In the genomic region with DNA sequence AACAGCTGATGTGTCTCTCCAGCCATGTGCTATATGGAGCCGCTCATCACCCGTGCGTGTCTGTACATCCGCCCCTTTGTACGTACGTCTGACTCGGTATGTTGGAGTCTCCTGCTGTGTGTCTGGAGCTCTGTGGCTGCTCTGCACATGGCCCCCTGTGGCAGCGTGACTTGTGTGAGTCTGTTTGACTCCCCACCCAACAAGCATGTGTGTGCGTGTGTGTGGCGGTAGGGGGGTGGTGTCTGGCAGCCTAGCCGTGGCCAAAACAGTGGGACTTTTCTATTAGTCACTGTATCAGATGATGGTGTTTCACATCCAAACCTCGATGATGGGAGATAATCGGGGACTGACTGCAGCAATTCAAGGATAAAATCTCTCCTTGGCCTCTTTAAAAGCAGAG, we compare ENCODE assay signal across 18 cellular contexts.
DNase-seq lines count a peak whose midpoint lies in the region; ATAC-seq and TF ChIP-seq lines count a peak whose summit lies in the region.
"Had no signal": no experiment of that assay in that cellular context is flagged by ENCODE, and none has a peak within 500 bp of the region (broad histone marks: within the 10 kb centered on the region; RNA-seq: fewer than 3 reads in every experiment).

No MANE protein-coding gene starts in this region.

- no peaks in the 10 kb centered on the region for H3K9me3 ChIP-seq in SK-N-SH
- H3K9me3 ChIP-seq: heart right ventricle, ovary, SJSA1 had no signal

- H3K9me2 ChIP-seq in SK-N-SH = no peaks in the 10 kb centered on the region

- no peaks in the 10 kb centered on the region for H3K27me3 ChIP-seq in SK-N-SH (ENCODE audit: insufficient read depth)
- H3K27me3 ChIP-seq: heart right ventricle, ovary, SJSA1 had no signal

- no peak overlapping the region for H3K27ac Mint-ChIP-seq in naive thymus-derived CD8-positive, alpha-beta T cell
- H3K27ac Mint-ChIP-seq: activated B cell treated with CpG ODN at 0.5 μM for 24 hours; activated naive CD8-positive, alpha-beta T cell treated with anti-CD3 and anti-CD28 coated beads, Interleukin-2, amount 50 U/mL, for 24 hours; CD8-positive, alpha-beta memory T cell had no signal

- 67% methylated on average over 10 of the region's 13 CpGs for WGBS in SK-N-SH (ENCODE audit: low lambda C conversion rate)

- DNase-seq in Ammon's horn (ENCODE audit: low spot score) (peak; percentile 32), SK-N-SH (peak; percentile 58), fibroblast of the conjunctiva (ENCODE audit: low read depth) (peak; percentile 22), skeletal muscle cell (ENCODE audit: low read depth) (peak; percentile 58), head of caudate nucleus (no peak), nucleus accumbens (lab: John Stamatoyannopoulos, UW) (no peak)
- DNase-seq in naive thymus-derived CD8-positive, alpha-beta T cell = no peak
- DNase-seq: activated B cell treated with CpG ODN at 0.5 μM for 24 hours; activated naive CD8-positive, alpha-beta T cell treated with anti-CD3 and anti-CD28 coated beads, Interleukin-2, amount 50 U/mL, for 24 hours; CD8-positive, alpha-beta memory T cell; heart right ventricle; Karpas-422; NCI-H2029; ovary; stimulated activated CD4-positive, alpha-beta T cell treated with anti-CD3 and anti-CD28 coated beads, Interleukin-2, amount 100 ng/mL, for 24 hours had no signal

- H3K27me3 Mint-ChIP-seq in naive thymus-derived CD8-positive, alpha-beta T cell = no peaks in the 10 kb centered on the region
- H3K27me3 Mint-ChIP-seq: activated naive CD8-positive, alpha-beta T cell treated with anti-CD3 and anti-CD28 coated beads, Interleukin-2, amount 50 U/mL, for 24 hours had no signal

- CTCF ChIA-PET in SK-N-SH (lab: Yijun Ruan, JAX) = interaction anchor here (0.8 to 9.3 kb wide), 5 partner anchors 9 to 108 kb away, joined by 3 to 120 read pairs (median 4); no protein-coding TSS in a partner anchor

- H3K36me3 Mint-ChIP-seq in naive thymus-derived CD8-positive, alpha-beta T cell = no peaks in the 10 kb centered on the region
- H3K36me3 Mint-ChIP-seq: CD8-positive, alpha-beta memory T cell had no signal

- peaks cover 0 to 2% (median 0%) of the 10 kb centered on the region in 4 donors for H3K4me1 Mint-ChIP-seq in naive thymus-derived CD8-positive, alpha-beta T cell
- H3K4me1 Mint-ChIP-seq: activated B cell treated with CpG ODN at 0.5 μM for 24 hours; activated naive CD8-positive, alpha-beta T cell treated with anti-CD3 and anti-CD28 coated beads, Interleukin-2, amount 50 U/mL, for 24 hours; CD8-positive, alpha-beta memory T cell had no signal

- peak overlapping the region; percentile 29; the same call in 1 of the 2 replicates for H3K4me2 ChIP-seq in SK-N-SH

- no peak for TF ChIP-seq RAD21 in SK-N-SH (IDR thresholded peaks at IDR 0.05; ENCODE audit: low read length)

- no peak for TF ChIP-seq EP300 in SK-N-SH (IDR thresholded peaks at IDR 0.05; ENCODE audit: borderline replicate concordance in 1 of 2, low read depth in 1 of 2, low read length in 1 of 2)

- H3K4me3 ChIP-seq in SK-N-SH (ENCODE audit: low read depth in 2 of 2, low read length in 1 of 2) = no peak overlapping the region
- H3K4me3 ChIP-seq in skeletal muscle cell (ENCODE audit: low read depth, low read length) = no peak overlapping the region
- H3K4me3 ChIP-seq: heart right ventricle, ovary, SJSA1 had no signal

- no peaks in the 10 kb centered on the region for H4K20me1 ChIP-seq in SK-N-SH (ENCODE audit: insufficient read depth)

- POLR2A ChIA-PET in SK-N-SH (lab: Yijun Ruan, JAX) = no interaction called here
- POLR2A ChIA-PET in naive thymus-derived CD8-positive, alpha-beta T cell (lab: Charles Lee) = no interaction called here

- intact Hi-C loops in head of caudate nucleus (cut with DNase I) = no loop called here

- peak overlapping the region in 1 of 2 experiments; percentile 29; a peak in 1 of 4 replicates for H3K27ac ChIP-seq in SK-N-SH (ENCODE audit: low read depth in 2 of 2, low read length in 1 of 2)
- H3K27ac ChIP-seq: heart right ventricle, ovary, SJSA1 had no signal

- no peaks in the 10 kb centered on the region for H3K79me2 ChIP-seq in SK-N-SH (ENCODE audit: insufficient read depth)

- no peak for ATAC-seq in HG03045 (IDR thresholded peaks at IDR 0.05; ENCODE audit: unreplicated experiment)
- no peak for ATAC-seq in naive thymus-derived CD8-positive, alpha-beta T cell
- ATAC-seq: activated naive CD8-positive, alpha-beta T cell treated with anti-CD3 and anti-CD28 coated beads, Interleukin-2, amount 50 U/mL, for 24 hours; left lobe of liver had no signal

- no peak overlapping the region for H3K4me3 Mint-ChIP-seq in naive thymus-derived CD8-positive, alpha-beta T cell
- H3K4me3 Mint-ChIP-seq: activated B cell treated with CpG ODN at 0.5 μM for 24 hours; activated naive CD8-positive, alpha-beta T cell treated with anti-CD3 and anti-CD28 coated beads, Interleukin-2, amount 50 U/mL, for 24 hours; CD8-positive, alpha-beta memory T cell had no signal

- H3K36me3 ChIP-seq in SK-N-SH (replicated peaks in 1 of 2; ENCODE audit: control insufficient read depth in 1 of 2, insufficient read depth in 2 of 2, low read length in 1 of 2) = no peaks in the 10 kb centered on the region
- H3K36me3 ChIP-seq: heart right ventricle, ovary had no signal

- TF ChIP-seq CTCF in SK-N-SH (IDR thresholded peaks at IDR 0.05) = no peak

- no peaks in the 10 kb centered on the region for H3F3A ChIP-seq in SK-N-SH (replicated peaks; ENCODE audit: insufficient read depth)

- H2AFZ ChIP-seq in SK-N-SH (ENCODE audit: low read depth) = no peak overlapping the region

- no peaks in the 10 kb centered on the region for H3K9me3 Mint-ChIP-seq in naive thymus-derived CD8-positive, alpha-beta T cell
- H3K9me3 Mint-ChIP-seq: activated B cell treated with CpG ODN at 0.5 μM for 24 hours; activated naive CD8-positive, alpha-beta T cell treated with anti-CD3 and anti-CD28 coated beads, Interleukin-2, amount 50 U/mL, for 24 hours; CD8-positive, alpha-beta memory T cell had no signal

- H3K4me1 ChIP-seq in SK-N-SH (ENCODE audit: control insufficient read depth in 1 of 2, insufficient read depth in 2 of 2, low read depth in 1 of 2, low read length in 1 of 2) = peaks cover 0 to 24% of the 10 kb centered on the region in 2 experiments; a peak in 1 of 4 replicates
- H3K4me1 ChIP-seq: SJSA1 had no signal

- H3K9ac ChIP-seq in SK-N-SH = no peak overlapping the region

TF ChIP-seq in SK-N-SH, 30 proteins besides CTCF, POLR2A, EP300 and RAD21:
- TF ChIP-seq USF2 (IDR thresholded peaks at IDR 0.05; ENCODE audit: borderline replicate concordance, low read depth, low read length) = no peak
- TF ChIP-seq YY1 (IDR thresholded peaks at IDR 0.05; ENCODE audit: low read depth) = no peak
- no peak for TF ChIP-seq FOSL2 (IDR thresholded peaks at IDR 0.05; ENCODE audit: borderline replicate concordance, low read depth)
- no peak for TF ChIP-seq SMC3 (IDR thresholded peaks at IDR 0.05; ENCODE audit: low read depth, low read length)

Comparison
In these comparisons a context has a peak if more than half of its experiments do, and no peak if none do; other contexts are left out.
1. DNase-seq: peak in Ammon's horn (single experiment), SK-N-SH (single experiment), fibroblast of the conjunctiva (single experiment) and skeletal muscle cell (single experiment); none in head of caudate nucleus (0 of 42), naive thymus-derived CD8-positive, alpha-beta T cell (0 of 10) and nucleus accumbens (0 of 56).